In genomic region chr11:96307748-96308133, GRCh38 we compare ENCODE assay signal across 8 cellular contexts. TPM values are rescaled to one million over a fixed set of nuclear protein-coding genes. Genes with fewer than 3 reads are reported as not detected.
DNase-seq lines count a peak whose midpoint lies in the region; TF ChIP-seq lines count a peak whose summit lies in the region.

No MANE protein-coding gene starts in this region.

- peak overlapping the region; percentile 46 for H3K4me3 ChIP-seq in fibroblast of pulmonary artery (replicated peaks; ENCODE audit: low read depth, low read length)
- peak overlapping the region; percentile 30 for H3K4me3 ChIP-seq in retinal pigment epithelial cell (ENCODE audit: low read length)
- no peak overlapping the region for H3K4me3 ChIP-seq in H7 (ENCODE audit: insufficient read depth, low read depth, low read length)

- in situ Hi-C loops in SK-MEL-5 (cut with HindIII; ENCODE audit: low pct_unique_long_range_greater_than_20kb, low sequenced_read_pairs), result no loop called here
- in situ Hi-C loops in GM13977 (cut with MboI; ENCODE audit: low pct_unique_long_range_greater_than_20kb, low sequenced_read_pairs, unreplicated experiment), result no loop called here

- no peak for TF ChIP-seq CTCF in fibroblast of pulmonary artery (IDR thresholded peaks at IDR 0.05; ENCODE audit: low read length, missing control alignments)
- TF ChIP-seq CTCF in retinal pigment epithelial cell (conservative IDR thresholded peaks at IDR 0.05; ENCODE audit: low read depth, low read length), result no peak
- TF ChIP-seq CTCF in GM13977 (IDR thresholded peaks at IDR 0.05; ENCODE audit: extremely low read depth, insufficient read depth, missing control alignments), result no peak

- H3K36me3 ChIP-seq in ES-I3 (ENCODE audit: insufficient read depth, low read length), result no peaks in the 10 kb centered on the region
- H3K36me3 ChIP-seq in H7 (replicated peaks; ENCODE audit: control insufficient read depth, insufficient read depth, low read length), result no peaks in the 10 kb centered on the region

- H3K9ac ChIP-seq in ES-I3 (ENCODE audit: low read depth, low read length), result peak overlapping the region; percentile 19; the same call in 1 of the 2 replicates

- DNase-seq in SK-MEL-5 (ENCODE audit: low read depth, low spot score) (peak; percentile 86), fibroblast of pulmonary artery (ENCODE audit: low read depth) (peak; percentile 90), retinal pigment epithelial cell (ENCODE audit: low read depth) (no peak), MV-4-11 (lab: John Stamatoyannopoulos, UW) (no peak), GM13977 (ENCODE audit: low spot score) (no peak), H7 (no peak), activated gamma-delta T cell treated with Interleukin-2 at 50 U/mL for 16 hours (no peak)

- no peaks in the 10 kb centered on the region for H3K27me3 ChIP-seq in H7 (ENCODE audit: control insufficient read depth, insufficient read depth, low read length)

- H3K4me1 ChIP-seq in ES-I3 (ENCODE audit: insufficient read depth, low read length), result peaks cover 29% of the 10 kb centered on the region

- no peaks in the 10 kb centered on the region for H3K9me3 ChIP-seq in ES-I3 (ENCODE audit: control insufficient read depth, insufficient read depth, low read length)

RNA-seq across cellular contexts. Expression of gene MAML2, which starts 35.3 kb away (rescaled TPM):
- 3.5 and 5.5 TPM in 2 replicates for total RNA-seq in SK-MEL-5 (2014; rRNA removed; shearing (Covaris generic))
- 5.3 and 10.9 TPM in 2 replicates for polyA plus RNA-seq in SK-MEL-5 (2015; cell fraction: cytosol; rRNA removed)
- polyA plus RNA-seq in SK-MEL-5 (2015; cell fraction: nucleus; rRNA removed), result 1.9 and 5.8 TPM in 2 replicates
- 3.6 and 5.8 TPM in 2 replicates for total RNA-seq in H7 (2014; rRNA removed; shearing (Covaris generic))

Comparison
In these comparisons a context has a peak if more than half of its experiments do, and no peak if none do; other contexts are left out.
1. DNase-seq: peak in SK-MEL-5 (single experiment) and fibroblast of pulmonary artery (single experiment); none in retinal pigment epithelial cell (single experiment), MV-4-11 (single experiment), GM13977 (single experiment), H7 (single experiment) and activated gamma-delta T cell treated with Interleukin-2 at 50 U/mL for 16 hours (single experiment).